In genomic region chr11:110463153-110463552, GRCh38 we compare ENCODE assay signal across 8 cellular contexts. TPM values are rescaled to one million over a fixed set of nuclear protein-coding genes. Genes with fewer than 3 reads are reported as not detected.
DNase-seq lines count a peak whose midpoint lies in the region; ATAC-seq, FAIRE-seq and TF ChIP-seq lines count a peak whose summit lies in the region.

No MANE protein-coding gene starts in this region.

- H3K56ac ChIP-seq in H9 (ENCODE audit: insufficient read length, low read depth, low read length) = no peak overlapping the region

- H2BK5ac ChIP-seq in H9 (ENCODE audit: insufficient read length, low read length) = no peak overlapping the region

- H3K27me3 Mint-ChIP-seq in Calu3 (ENCODE audit: unreplicated experiment) (no peaks in the 10 kb centered on the region), H9 (ENCODE audit: low read depth) (no peaks in the 10 kb centered on the region)

- CTCF ChIA-PET in Calu3 (lab: Charles Lee) = no interaction called here

- no peaks in the 10 kb centered on the region for H3K79me1 ChIP-seq in H9 (ENCODE audit: insufficient read depth, low read depth, low read length, poor library complexity, severe bottlenecking)

- peak; percentile 87 for ATAC-seq in upper lobe of right lung

- WGBS in H9 (ENCODE audit: extremely low coverage, insufficient read length, low lambda C conversion rate) = no CpG with 5 or more reads among the region's 6 CpGs

- H3K79me2 ChIP-seq in H9 (ENCODE audit: insufficient read depth, low read length) = no peaks in the 10 kb centered on the region

- H3K4ac ChIP-seq in H9 (ENCODE audit: low read depth, low read length) = no peak overlapping the region

- H4K5ac ChIP-seq in H9 (ENCODE audit: insufficient read length, low read depth, low read length) = no peak overlapping the region

- no peak overlapping the region for H3K18ac ChIP-seq in H9 (ENCODE audit: insufficient read length, low read depth, low read length)

- H3K4me1 ChIP-seq in H9 (ENCODE audit: insufficient read depth, low read length) (no peaks in the 10 kb centered on the region), colonic mucosa (no peaks in the 10 kb centered on the region), upper lobe of right lung (no peaks in the 10 kb centered on the region)

- H3K9ac ChIP-seq in H9 (ENCODE audit: extremely low read depth, insufficient read length, low read length) (no peak overlapping the region), colonic mucosa (ENCODE audit: low read depth in 2 of 2, low read length in 2 of 2) (no peak overlapping the region)

- no peaks in the 10 kb centered on the region for H3K9me3 Mint-ChIP-seq in Calu3 (ENCODE audit: low read depth, unreplicated experiment)
- H3K9me3 Mint-ChIP-seq in H9 = no peaks in the 10 kb centered on the region

- H3K14ac ChIP-seq in H9 (ENCODE audit: insufficient read depth, low read length) = no peak overlapping the region

- H4K8ac ChIP-seq in H9 (replicated peaks; ENCODE audit: insufficient read length, low read depth, low read length) = no peak overlapping the region

- BruUV-seq in Calu3 (replicated peaks; lab: Mats Ljungman, UMichigan) = no TSS peak

- FAIRE-seq in frontal cortex (lab: Jason Lieb, UNC) = no peak

- H3K9me3 ChIP-seq in H9 (ENCODE audit: control insufficient read depth, low read depth, low read length) (no peaks in the 10 kb centered on the region), colonic mucosa (no peaks in the 10 kb centered on the region), upper lobe of right lung (no peaks in the 10 kb centered on the region)

- H3K36me3 Mint-ChIP-seq in Calu3 (ENCODE audit: insufficient read depth, unreplicated experiment) (no peaks in the 10 kb centered on the region), H9 (ENCODE audit: insufficient read depth in 1 of 3, low read depth in 3 of 3) (no peaks in the 10 kb centered on the region; a peak in 1 of 7 replicates)

- no peak overlapping the region for H3T11ph ChIP-seq in H9 (ENCODE audit: low read length)

- no peak overlapping the region for H2AK5ac ChIP-seq in H9 (ENCODE audit: insufficient read length, low read length)

- H3K23me2 ChIP-seq in H9 (ENCODE audit: insufficient read length, low read depth, low read length, poor library complexity, severe bottlenecking) = no peaks in the 10 kb centered on the region

- H3K23ac ChIP-seq in H9 (ENCODE audit: insufficient read length, low read depth, low read length) = no peak overlapping the region

- intact Hi-C loops in Calu3 (cut with micrococcal nuclease; ENCODE audit: unreplicated experiment) = loop anchor here (10.0 kb wide), 1 partner anchor 982 kb away; no protein-coding TSS in a partner anchor
- intact Hi-C loops in colonic mucosa (cut with DNase I) = loop anchor here (10.0 kb wide), 1 partner anchor 762 kb away; no protein-coding TSS in a partner anchor
- intact Hi-C loops in upper lobe of right lung (cut with DNase I) = no loop called here

- H4K20me1 ChIP-seq in H9 (ENCODE audit: control insufficient read depth, insufficient read depth, insufficient read length) = no peaks in the 10 kb centered on the region

- H3K4me2 ChIP-seq in H9 (ENCODE audit: insufficient read depth, insufficient read length, low read length) = no peak overlapping the region

- no peak overlapping the region for H2BK15ac ChIP-seq in H9 (ENCODE audit: low read depth, low read length)

- H3K4me3 ChIP-seq in colonic mucosa (no peak overlapping the region), upper lobe of right lung (no peak overlapping the region)

- H4K91ac ChIP-seq in H9 (ENCODE audit: insufficient read length, low read depth, low read length) = no peak overlapping the region

- no peaks in the 10 kb centered on the region for H3K36me3 ChIP-seq in colonic mucosa
- peaks cover 39% of the 10 kb centered on the region for H3K36me3 ChIP-seq in upper lobe of right lung

- H2BK120ac ChIP-seq in H9 (ENCODE audit: low read depth, low read length, poor library complexity, severe bottlenecking) = no peak overlapping the region

- H2BK20ac ChIP-seq in H9 (ENCODE audit: low read depth, low read length, poor library complexity, severe bottlenecking) = no peak overlapping the region

- peak; percentile 21 for DNase-seq in Calu3
- DNase-seq in H9 = peak; percentile 58
- peak; percentile 82 for DNase-seq in NCI-H82 (lab: John Stamatoyannopoulos, UW)
- DNase-seq in colonic mucosa = peak; percentile 46
- DNase-seq in medulla oblongata (ENCODE audit: extremely low spot score) = peak; percentile 68
- DNase-seq in upper lobe of right lung = peak; percentile 72
- DNase-seq in NCI-H524 treated with DMSO at 0.1 percent for 48 hours (lab: John Stamatoyannopoulos, UW) = no peak
- no peak for DNase-seq in frontal cortex (ENCODE audit: low spot score in 2 of 2)

- H3K27ac ChIP-seq in H9 (ENCODE audit: insufficient read length, low read depth, low read length) (no peak overlapping the region), colonic mucosa (no peak overlapping the region), upper lobe of right lung (no peak overlapping the region)

- TF ChIP-seq CTCF in Calu3 (IDR thresholded peaks at IDR 0.05; ENCODE audit: unreplicated experiment) (no peak), H9 (conservative IDR thresholded peaks at IDR 0.05) (peak; percentile 82), colonic mucosa (IDR thresholded peaks at IDR 0.05) (peak; percentile 48), upper lobe of right lung (IDR thresholded peaks at IDR 0.05) (peak; percentile 60)

- no peak overlapping the region for H2AFZ ChIP-seq in H9 (ENCODE audit: low read length)

- no peak overlapping the region for H2BK12ac ChIP-seq in H9 (ENCODE audit: insufficient read length, low read depth, low read length)

- H3K27me3 ChIP-seq in H9 (ENCODE audit: insufficient read depth, low read length) (no peaks in the 10 kb centered on the region), colonic mucosa (no peaks in the 10 kb centered on the region), upper lobe of right lung (no peaks in the 10 kb centered on the region)

- no peak overlapping the region for H3K4me3 Mint-ChIP-seq in Calu3 (ENCODE audit: low read depth, unreplicated experiment)
- H3K4me3 Mint-ChIP-seq in H9 = no peak overlapping the region

- H3K4me1 Mint-ChIP-seq in Calu3 (ENCODE audit: low read depth, unreplicated experiment) (no peaks in the 10 kb centered on the region), H9 (no peaks in the 10 kb centered on the region)

- H3K27ac Mint-ChIP-seq in Calu3 (ENCODE audit: unreplicated experiment) = no peak overlapping the region
- no peak overlapping the region for H3K27ac Mint-ChIP-seq in H9

RNA-seq across cellular contexts. Expression of gene FDX1, which starts 33.4 kb away (rescaled TPM):
- total RNA-seq in Calu3 (2022) = 9.1 and 10.2 TPM in 2 replicates
- 9.1 and 10.1 TPM in 2 replicates for total RNA-seq in H9 (2021)
- 10 to 100 TPM; 19.0 to 23.7 TPM for total RNA-seq in colonic mucosa
- 21.6 TPM for total RNA-seq in upper lobe of right lung
- 15.9 TPM for total RNA-seq in frontal cortex

Comparison
In these comparisons a context has a peak if more than half of its experiments do, and no peak if none do; other contexts are left out.
1. DNase-seq: peak in Calu3 (single experiment), H9 (single experiment), NCI-H82 (single experiment), colonic mucosa (single experiment), medulla oblongata (single experiment) and upper lobe of right lung (single experiment); none in NCI-H524 treated with DMSO at 0.1 percent for 48 hours (single experiment) and frontal cortex (0 of 2).